ENCODE assay signal across 31 cellular contexts in the genomic region with DNA sequence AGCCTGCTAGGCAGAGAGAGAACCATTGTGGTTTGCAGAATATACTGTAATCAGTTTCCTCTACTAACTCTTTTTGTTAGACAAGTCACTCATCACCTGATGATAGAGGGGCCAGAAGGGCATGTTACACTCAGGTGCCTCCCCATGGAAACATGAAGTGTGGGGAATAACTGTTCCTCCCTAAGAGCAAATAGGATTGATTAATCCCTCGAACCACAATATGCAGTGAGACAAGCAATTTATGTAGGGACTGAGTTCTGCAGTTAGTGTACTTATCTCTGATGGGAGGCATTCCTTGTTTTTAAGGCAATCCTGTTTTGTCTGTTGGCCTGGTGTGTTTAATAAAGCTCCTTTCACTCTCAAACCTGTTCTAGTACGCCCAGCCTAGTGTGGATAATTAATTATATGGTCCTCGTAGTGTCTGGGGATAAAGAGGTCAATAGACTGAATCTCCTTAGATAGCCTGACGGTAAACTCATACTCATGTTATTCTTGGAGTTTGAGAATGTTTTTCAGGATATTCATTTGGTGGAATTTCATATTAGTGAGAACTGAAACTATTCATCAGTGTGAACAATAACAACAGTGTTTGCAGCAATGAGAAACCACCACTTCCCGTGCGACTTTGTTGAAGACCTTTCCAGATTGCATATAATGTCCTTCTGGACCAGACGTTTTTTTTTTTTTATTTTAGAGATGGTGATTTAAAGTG.
DNase-seq lines count a peak whose midpoint lies in the region; ATAC-seq and TF ChIP-seq lines count a peak whose summit lies in the region.
"Had no signal": no experiment of that assay in that cellular context is flagged by ENCODE, and none has a peak within 500 bp of the region (broad histone marks: within the 10 kb centered on the region; RNA-seq: fewer than 3 reads in every experiment).

No MANE protein-coding gene starts in this region.

- H3K27me3 Mint-ChIP-seq in CD14-positive monocyte (ENCODE audit: low read depth in 3 of 3), result no peaks in the 10 kb centered on the region
- H3K27me3 Mint-ChIP-seq: activated CD8-positive, alpha-beta memory T cell treated with anti-CD3 and anti-CD28 coated beads, Interleukin-2, amount 10 ng/mL, durations not matched to agents 7 days and 5 days; dendritic cell treated with granulocyte-macrophage colony-stimulating factor and Interleukin-4, amounts not matched to agents 40 ng/mL and 50 ng/mL, for 4 days had no signal

- no peaks in the 10 kb centered on the region for H3K36me3 Mint-ChIP-seq in CD14-positive monocyte
- H3K36me3 Mint-ChIP-seq: activated CD8-positive, alpha-beta memory T cell treated with anti-CD3 and anti-CD28 coated beads, Interleukin-2, amount 10 ng/mL, durations not matched to agents 7 days and 5 days; activated naive CD8-positive, alpha-beta T cell treated with anti-CD3 and anti-CD28 coated beads for 36 hours; immature natural killer cell; stimulated activated effector memory CD8-positive, alpha-beta T cell treated with anti-CD3 and anti-CD28 coated beads, Interleukin-12 subunit alpha, Interleukin-12 subunit beta, amount 100 ng/mL, for 72 hours; type B pancreatic cell had no signal

- H3K36me3 ChIP-seq in right atrium auricular region (no peaks in the 10 kb centered on the region), thoracic aorta (no peaks in the 10 kb centered on the region), ovary (no peaks in the 10 kb centered on the region)
- H3K36me3 ChIP-seq: gastrocnemius medialis, neutrophil, prostate gland had no signal

- no peaks in the 10 kb centered on the region for H3K4me1 Mint-ChIP-seq in CD14-positive monocyte
- H3K4me1 Mint-ChIP-seq: activated CD8-positive, alpha-beta memory T cell treated with anti-CD3 and anti-CD28 coated beads, Interleukin-2, amount 10 ng/mL, durations not matched to agents 7 days and 5 days; activated naive CD8-positive, alpha-beta T cell treated with anti-CD3 and anti-CD28 coated beads for 36 hours; immature natural killer cell; stimulated activated effector memory CD8-positive, alpha-beta T cell treated with anti-CD3 and anti-CD28 coated beads, Interleukin-12 subunit alpha, Interleukin-12 subunit beta, amount 100 ng/mL, for 72 hours had no signal

- no peak overlapping the region for H3K27ac Mint-ChIP-seq in CD14-positive monocyte
- H3K27ac Mint-ChIP-seq: activated CD8-positive, alpha-beta memory T cell treated with anti-CD3 and anti-CD28 coated beads, Interleukin-2, amount 10 ng/mL, durations not matched to agents 7 days and 5 days; activated naive CD8-positive, alpha-beta T cell treated with anti-CD3 and anti-CD28 coated beads for 36 hours; dendritic cell treated with granulocyte-macrophage colony-stimulating factor and Interleukin-4, amounts not matched to agents 40 ng/mL and 50 ng/mL, for 4 days; immature natural killer cell; stimulated activated effector memory CD8-positive, alpha-beta T cell treated with anti-CD3 and anti-CD28 coated beads, Interleukin-12 subunit alpha, Interleukin-12 subunit beta, amount 100 ng/mL, for 72 hours; T-helper 1 cell treated with Interleukin-12 subunit alpha and Interleukin-12 subunit beta and Interleukin-4 antibody, amounts not matched to agents 30 μg/mL and 1 μg/mL, for 36 hours; type B pancreatic cell had no signal

- peaks cover 0 to 5% (median 3%) of the 10 kb centered on the region in 7 donors for H3K9me3 Mint-ChIP-seq in CD14-positive monocyte
- H3K9me3 Mint-ChIP-seq: T-helper 1 cell treated with Interleukin-12 subunit alpha and Interleukin-12 subunit beta and Interleukin-4 antibody, amounts not matched to agents 30 μg/mL and 1 μg/mL, for 36 hours had no signal

- intact Hi-C loops in left cardiac atrium (cut with DNase I) (no loop called here), left ventricle myocardium superior (cut with micrococcal nuclease) (no loop called here), CD14-positive monocyte (cut with micrococcal nuclease) (no loop called here), ovary (cut with DNase I) (no loop called here)

- no peaks in the 10 kb centered on the region for H3K9me3 ChIP-seq in right atrium auricular region
- H3K9me3 ChIP-seq in thoracic aorta, result no peaks in the 10 kb centered on the region
- no peaks in the 10 kb centered on the region for H3K9me3 ChIP-seq in ovary
- H3K9me3 ChIP-seq: gastrocnemius medialis, neutrophil, prostate gland had no signal

- TF ChIP-seq EP300 in ovary (IDR thresholded peaks at IDR 0.05), result no peak

- H3K27ac ChIP-seq in right atrium auricular region (no peak overlapping the region), thoracic aorta (no peak overlapping the region), ovary (no peak overlapping the region)
- H3K27ac ChIP-seq: gastrocnemius medialis, neutrophil, prostate gland had no signal

- peak; percentile 44 to 72 for ATAC-seq in left cardiac atrium
- peak; percentile 20 for ATAC-seq in left ventricle myocardium superior
- ATAC-seq in thoracic aorta (ENCODE audit: insufficient number of reproducible peaks, low FRiP score, low read depth), result no peak
- ATAC-seq: activated CD8-positive, alpha-beta memory T cell treated with anti-CD3 and anti-CD28 coated beads, Interleukin-2, amount 10 ng/mL, durations not matched to agents 7 days and 5 days; activated T-cell treated with anti-CD3 and anti-CD28 coated beads, Interleukin-2, amount 50 U/mL, for 4 hours; gastrocnemius medialis; HepG2; left colon; SK-N-SH treated with all-trans-retinoic acid at 6 μM for 48 hours; stimulated activated effector memory CD8-positive, alpha-beta T cell treated with anti-CD3 and anti-CD28 coated beads, Interleukin-12 subunit alpha, Interleukin-12 subunit beta, amount 100 ng/mL, for 72 hours had no signal

- H3K4me3 Mint-ChIP-seq in CD14-positive monocyte, result no peak overlapping the region
- H3K4me3 Mint-ChIP-seq: activated CD8-positive, alpha-beta memory T cell treated with anti-CD3 and anti-CD28 coated beads, Interleukin-2, amount 10 ng/mL, durations not matched to agents 7 days and 5 days; activated naive CD8-positive, alpha-beta T cell treated with anti-CD3 and anti-CD28 coated beads for 36 hours; activated T-cell treated with anti-CD3 and anti-CD28 coated beads, Interleukin-2, amount 50 U/mL, for 4 hours; dendritic cell treated with granulocyte-macrophage colony-stimulating factor and Interleukin-4, amounts not matched to agents 40 ng/mL and 50 ng/mL, for 4 days; immature natural killer cell; stimulated activated effector memory CD8-positive, alpha-beta T cell treated with anti-CD3 and anti-CD28 coated beads, Interleukin-12 subunit alpha, Interleukin-12 subunit beta, amount 100 ng/mL, for 72 hours; T-helper 1 cell treated with Interleukin-12 subunit alpha and Interleukin-12 subunit beta and Interleukin-4 antibody, amounts not matched to agents 30 μg/mL and 1 μg/mL, for 36 hours; type B pancreatic cell had no signal

- H3K4me1 ChIP-seq in right atrium auricular region (peaks cover 0 to 3% of the 10 kb centered on the region in 2 donors), thoracic aorta (ENCODE audit: control insufficient read depth in 1 of 2, low read depth in 2 of 2) (peaks cover 7 to 23% of the 10 kb centered on the region in 2 donors), ovary (ENCODE audit: insufficient read depth) (no peaks in the 10 kb centered on the region)
- H3K4me1 ChIP-seq: gastrocnemius medialis, prostate gland had no signal

- 9 to 25% (median 10%) methylated on average over 7 of the region's 7 CpGs for WGBS in ovary, 3 donors

- H3K4me3 ChIP-seq in right atrium auricular region (no peak overlapping the region), astrocyte of the cerebellum (ENCODE audit: low read depth, low read length) (no peak overlapping the region), thoracic aorta (peak overlapping the region; percentile 2), ovary (no peak overlapping the region)
- H3K4me3 ChIP-seq: gastrocnemius medialis, prostate gland had no signal

- no peak for DNase-seq in left cardiac atrium
- no peak for DNase-seq in right atrium auricular region (ENCODE audit: low spot score)
- DNase-seq in astrocyte of the cerebellum (ENCODE audit: low read depth), result peak; percentile 1
- DNase-seq in left ventricle myocardium superior, result no peak
- DNase-seq in thoracic aorta (ENCODE audit: low spot score), result no peak
- no peak for DNase-seq in T-helper 2 cell
- no peak for DNase-seq in CD14-positive monocyte (ENCODE audit: low spot score)
- no peak for DNase-seq in ovary
- DNase-seq: activated CD8-positive, alpha-beta memory T cell treated with anti-CD3 and anti-CD28 coated beads, Interleukin-2, amount 10 ng/mL, durations not matched to agents 7 days and 5 days; activated gamma-delta T cell; activated naive CD8-positive, alpha-beta T cell treated with anti-CD3 and anti-CD28 coated beads for 36 hours; activated T-cell treated with anti-CD3 and anti-CD28 coated beads, Interleukin-2, amount 50 U/mL, for 4 hours; anterior cingulate cortex; central memory CD4-positive, alpha-beta T cell; gastrocnemius medialis; hypothalamus; immature natural killer cell; left colon; mesenchymal stem cell; NCI-H1417; NCI-H2029; NCI-H774; stimulated activated CD4-positive, alpha-beta T cell treated with anti-CD3 and anti-CD28 coated beads, Interleukin-15, amount 100 ng/mL, for 24 hours had no signal

- in situ Hi-C loops in astrocyte of the cerebellum (cut with HindIII; ENCODE audit: low sequenced_read_pairs), result no loop called here

- TF ChIP-seq POLR2A in ovary (IDR thresholded peaks at IDR 0.05), result no peak

- no peak for TF ChIP-seq CTCF in right atrium auricular region (IDR thresholded peaks at IDR 0.05)
- TF ChIP-seq CTCF in astrocyte of the cerebellum (IDR thresholded peaks at IDR 0.05; ENCODE audit: low read depth, low read length, missing control alignments), result no peak
- TF ChIP-seq CTCF in thoracic aorta (IDR thresholded peaks at IDR 0.05), result no peak
- TF ChIP-seq CTCF in CD14-positive monocyte (IDR thresholded peaks at IDR 0.05), result no peak
- no peak for TF ChIP-seq CTCF in ovary (IDR thresholded peaks at IDR 0.05)

- no peaks in the 10 kb centered on the region for H3K27me3 ChIP-seq in right atrium auricular region
- no peaks in the 10 kb centered on the region for H3K27me3 ChIP-seq in thoracic aorta (replicated peaks; ENCODE audit: insufficient read depth)
- no peaks in the 10 kb centered on the region for H3K27me3 ChIP-seq in ovary
- H3K27me3 ChIP-seq: gastrocnemius medialis, neutrophil had no signal
